ENCODE assay signal across 34 cellular contexts in the genomic region with DNA sequence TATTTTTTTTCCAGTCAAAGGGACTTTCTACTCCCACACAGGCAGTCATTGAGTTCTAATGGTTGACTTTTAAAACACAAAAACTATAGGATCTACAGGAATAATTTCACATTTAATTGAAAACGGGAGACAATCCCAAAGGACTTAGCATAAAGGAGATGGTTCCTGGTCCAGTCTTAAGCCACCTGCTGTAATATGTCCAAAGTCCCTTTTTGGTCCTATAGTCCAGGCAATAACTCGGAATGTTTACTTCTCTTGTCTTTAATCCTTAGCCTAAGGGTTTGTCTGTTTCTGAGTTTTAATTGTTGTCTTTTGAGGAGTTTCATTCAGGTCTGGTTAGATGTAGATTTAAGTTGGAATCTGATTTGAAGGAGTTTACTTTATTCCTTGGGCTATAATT.
"Had no signal": no experiment of that assay in that cellular context is flagged by ENCODE, and none has a peak within 500 bp of the region (broad histone marks: within the 10 kb centered on the region; RNA-seq: fewer than 3 reads in every experiment).

No MANE protein-coding gene starts in this region.

- H3K9ac ChIP-seq: KMS-11 had no signal

- DNase-seq: Karpas-422, Kasumi-1, MG63, MM.1S, MV-4-11, NCI-H1048, NCI-H1092, NCI-H1092 treated with DMSO at 0.1 percent for 48 hours, NCI-H1105, NCI-H1105 treated with DMSO at 0.1 percent for 48 hours, NCI-H1417, NCI-H1417 treated with DMSO at 0.1 percent for 48 hours, NCI-H1436, NCI-H1436 treated with DMSO at 0.1 percent for 48 hours, NCI-H146, NCI-H1694, NCI-H1694 treated with DMSO at 0.1 percent for 48 hours, NCI-H187, NCI-H187 treated with DMSO at 0.1 percent for 48 hours, NCI-H1930, NCI-H2029, NCI-H2029 treated with DMSO at 0.1 percent for 48 hours, NCI-H2081, NCI-H2081 treated with DMSO at 0.1 percent for 48 hours, NCI-H2107, NCI-H2171, NCI-H2171 treated with DMSO at 0.1 percent for 48 hours, NCI-H2227 treated with DMSO at 0.1 percent for 48 hours, NCI-H226, NCI-H345, NCI-H446, NCI-H446 treated with DMSO at 0.1 percent for 48 hours, NCI-H510A had no signal

- H3K4me3 ChIP-seq: MG63 had no signal

- H3K36me3 ChIP-seq: MG63 had no signal

- H3K4me2 ChIP-seq: KMS-11 had no signal

- H3K27me3 ChIP-seq: MG63 had no signal

- H3K27ac ChIP-seq: KMS-11 had no signal
